18 cellular contexts compared by ENCODE assay signal in genomic region chr19:6204866-6205723, GRCh38.
"Had no signal": no experiment of that assay in that cellular context is flagged by ENCODE, and none has a peak within 500 bp of the region (broad histone marks: within the 10 kb centered on the region; RNA-seq: fewer than 3 reads in every experiment).

No MANE protein-coding gene starts in this region.

- DNase-seq: activated CD4-positive, alpha-beta T cell treated with anti-CD3 and anti-CD28 coated beads for 1 hour; activated CD8-positive, alpha-beta memory T cell treated with anti-CD3 and anti-CD28 coated beads for 24 hours; activated CD8-positive, alpha-beta memory T cell treated with anti-CD3 and anti-CD28 coated beads, Interleukin-2, amount 50 U/mL, for 48 hours; activated naive CD4-positive, alpha-beta T cell treated with anti-CD3 and anti-CD28 coated beads, Interleukin-2, amount 50 U/mL, for 16 hours; activated T-cell treated with anti-CD3 and anti-CD28 coated beads, Interleukin-2, amount 50 U/mL, for 72 hours; effector CD8-positive, alpha-beta T cell; left colon; stimulated activated naive CD4-positive, alpha-beta T cell; SW 1271; T-helper 2 cell; thyroid gland; uterus; WERI-Rb-1 had no signal

- H3K36me3 ChIP-seq: breast epithelium, esophagus muscularis mucosa, neutrophil, thyroid gland, uterus, WERI-Rb-1 had no signal

- H3K9me3 ChIP-seq: breast epithelium, esophagus muscularis mucosa, neutrophil, thyroid gland, uterus had no signal

- H3K9ac ChIP-seq: parathyroid adenoma had no signal

- ATAC-seq: activated T-cell treated with anti-CD3 and anti-CD28 coated beads, Interleukin-2, amount 50 U/mL, for 72 hours; left colon had no signal

- H3K27me3 ChIP-seq: breast epithelium, esophagus muscularis mucosa, neutrophil, thyroid gland, uterus had no signal

- H3K4me3 Mint-ChIP-seq: activated T-cell treated with anti-CD3 and anti-CD28 coated beads, Interleukin-2, amount 50 U/mL, for 72 hours had no signal

- H3K27ac Mint-ChIP-seq: activated T-cell treated with anti-CD3 and anti-CD28 coated beads, Interleukin-2, amount 50 U/mL, for 72 hours had no signal

- H3K9me3 Mint-ChIP-seq: activated T-cell treated with anti-CD3 and anti-CD28 coated beads, Interleukin-2, amount 50 U/mL, for 72 hours had no signal

- H3K27ac ChIP-seq: esophagus muscularis mucosa, neutrophil, uterus, WERI-Rb-1 had no signal

- H3K4me1 ChIP-seq: uterus had no signal

- H3K4me3 ChIP-seq: breast epithelium, esophagus muscularis mucosa, lung, thyroid gland, uterus had no signal
